Comparison of ENCODE assay signal across 1 cellular context in the genomic region with DNA sequence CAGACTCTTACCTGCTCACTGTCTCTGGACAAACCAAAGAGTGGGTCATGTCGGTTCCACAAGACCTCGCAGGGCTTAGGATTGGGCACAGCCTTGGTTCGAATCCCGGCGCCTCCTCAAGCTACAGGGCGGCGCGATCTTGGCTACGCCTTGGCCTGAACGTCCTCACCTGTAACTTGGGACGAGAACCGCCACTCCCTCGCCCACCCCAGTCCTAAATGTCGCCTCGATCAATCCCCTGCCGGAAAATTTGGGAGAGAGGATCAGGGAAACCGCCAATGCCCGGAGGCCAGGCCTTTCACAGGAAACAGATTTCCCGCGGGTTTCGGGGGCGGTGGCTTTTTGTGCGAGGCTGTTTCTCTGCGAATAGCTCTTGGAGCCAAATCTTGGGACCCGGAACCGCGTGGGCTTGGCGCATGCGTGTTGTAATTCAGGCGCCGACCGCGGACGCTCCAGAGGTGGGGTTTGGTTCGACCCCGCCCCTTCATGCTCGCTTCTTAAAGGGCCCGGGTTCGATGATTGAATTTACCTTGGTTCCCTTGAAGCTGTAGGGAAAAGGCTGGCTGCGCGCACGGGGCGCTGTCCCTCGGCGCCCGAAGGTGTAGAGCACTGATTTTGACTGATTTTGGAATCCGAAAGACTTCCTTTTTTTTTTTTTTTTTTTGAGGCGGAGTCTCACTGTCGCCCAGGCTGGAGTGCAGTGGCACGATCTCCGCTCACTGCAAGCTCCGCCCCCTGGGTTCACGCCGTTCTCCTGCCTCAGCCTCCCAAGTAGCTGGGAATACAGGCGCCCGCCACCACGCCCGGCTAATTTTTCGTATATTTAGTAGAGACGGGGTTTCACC.
TF ChIP-seq lines count a peak whose summit lies in the region.

A gene with protein sequence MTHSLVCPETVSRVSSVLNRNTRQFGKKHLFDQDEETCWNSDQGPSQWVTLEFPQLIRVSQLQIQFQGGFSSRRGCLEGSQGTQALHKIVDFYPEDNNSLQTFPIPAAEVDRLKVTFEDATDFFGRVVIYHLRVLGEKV (minus strand): TSS at position 403 of the 845 bp plus-strand sequence. CDS start 354 bp downstream, at position 49.

TF ChIP-seq in K562, 482 proteins besides CTCF, POLR2A, EP300 and RAD21 (continued from another document and continues in another):
- TF ChIP-seq, protein P1, sequence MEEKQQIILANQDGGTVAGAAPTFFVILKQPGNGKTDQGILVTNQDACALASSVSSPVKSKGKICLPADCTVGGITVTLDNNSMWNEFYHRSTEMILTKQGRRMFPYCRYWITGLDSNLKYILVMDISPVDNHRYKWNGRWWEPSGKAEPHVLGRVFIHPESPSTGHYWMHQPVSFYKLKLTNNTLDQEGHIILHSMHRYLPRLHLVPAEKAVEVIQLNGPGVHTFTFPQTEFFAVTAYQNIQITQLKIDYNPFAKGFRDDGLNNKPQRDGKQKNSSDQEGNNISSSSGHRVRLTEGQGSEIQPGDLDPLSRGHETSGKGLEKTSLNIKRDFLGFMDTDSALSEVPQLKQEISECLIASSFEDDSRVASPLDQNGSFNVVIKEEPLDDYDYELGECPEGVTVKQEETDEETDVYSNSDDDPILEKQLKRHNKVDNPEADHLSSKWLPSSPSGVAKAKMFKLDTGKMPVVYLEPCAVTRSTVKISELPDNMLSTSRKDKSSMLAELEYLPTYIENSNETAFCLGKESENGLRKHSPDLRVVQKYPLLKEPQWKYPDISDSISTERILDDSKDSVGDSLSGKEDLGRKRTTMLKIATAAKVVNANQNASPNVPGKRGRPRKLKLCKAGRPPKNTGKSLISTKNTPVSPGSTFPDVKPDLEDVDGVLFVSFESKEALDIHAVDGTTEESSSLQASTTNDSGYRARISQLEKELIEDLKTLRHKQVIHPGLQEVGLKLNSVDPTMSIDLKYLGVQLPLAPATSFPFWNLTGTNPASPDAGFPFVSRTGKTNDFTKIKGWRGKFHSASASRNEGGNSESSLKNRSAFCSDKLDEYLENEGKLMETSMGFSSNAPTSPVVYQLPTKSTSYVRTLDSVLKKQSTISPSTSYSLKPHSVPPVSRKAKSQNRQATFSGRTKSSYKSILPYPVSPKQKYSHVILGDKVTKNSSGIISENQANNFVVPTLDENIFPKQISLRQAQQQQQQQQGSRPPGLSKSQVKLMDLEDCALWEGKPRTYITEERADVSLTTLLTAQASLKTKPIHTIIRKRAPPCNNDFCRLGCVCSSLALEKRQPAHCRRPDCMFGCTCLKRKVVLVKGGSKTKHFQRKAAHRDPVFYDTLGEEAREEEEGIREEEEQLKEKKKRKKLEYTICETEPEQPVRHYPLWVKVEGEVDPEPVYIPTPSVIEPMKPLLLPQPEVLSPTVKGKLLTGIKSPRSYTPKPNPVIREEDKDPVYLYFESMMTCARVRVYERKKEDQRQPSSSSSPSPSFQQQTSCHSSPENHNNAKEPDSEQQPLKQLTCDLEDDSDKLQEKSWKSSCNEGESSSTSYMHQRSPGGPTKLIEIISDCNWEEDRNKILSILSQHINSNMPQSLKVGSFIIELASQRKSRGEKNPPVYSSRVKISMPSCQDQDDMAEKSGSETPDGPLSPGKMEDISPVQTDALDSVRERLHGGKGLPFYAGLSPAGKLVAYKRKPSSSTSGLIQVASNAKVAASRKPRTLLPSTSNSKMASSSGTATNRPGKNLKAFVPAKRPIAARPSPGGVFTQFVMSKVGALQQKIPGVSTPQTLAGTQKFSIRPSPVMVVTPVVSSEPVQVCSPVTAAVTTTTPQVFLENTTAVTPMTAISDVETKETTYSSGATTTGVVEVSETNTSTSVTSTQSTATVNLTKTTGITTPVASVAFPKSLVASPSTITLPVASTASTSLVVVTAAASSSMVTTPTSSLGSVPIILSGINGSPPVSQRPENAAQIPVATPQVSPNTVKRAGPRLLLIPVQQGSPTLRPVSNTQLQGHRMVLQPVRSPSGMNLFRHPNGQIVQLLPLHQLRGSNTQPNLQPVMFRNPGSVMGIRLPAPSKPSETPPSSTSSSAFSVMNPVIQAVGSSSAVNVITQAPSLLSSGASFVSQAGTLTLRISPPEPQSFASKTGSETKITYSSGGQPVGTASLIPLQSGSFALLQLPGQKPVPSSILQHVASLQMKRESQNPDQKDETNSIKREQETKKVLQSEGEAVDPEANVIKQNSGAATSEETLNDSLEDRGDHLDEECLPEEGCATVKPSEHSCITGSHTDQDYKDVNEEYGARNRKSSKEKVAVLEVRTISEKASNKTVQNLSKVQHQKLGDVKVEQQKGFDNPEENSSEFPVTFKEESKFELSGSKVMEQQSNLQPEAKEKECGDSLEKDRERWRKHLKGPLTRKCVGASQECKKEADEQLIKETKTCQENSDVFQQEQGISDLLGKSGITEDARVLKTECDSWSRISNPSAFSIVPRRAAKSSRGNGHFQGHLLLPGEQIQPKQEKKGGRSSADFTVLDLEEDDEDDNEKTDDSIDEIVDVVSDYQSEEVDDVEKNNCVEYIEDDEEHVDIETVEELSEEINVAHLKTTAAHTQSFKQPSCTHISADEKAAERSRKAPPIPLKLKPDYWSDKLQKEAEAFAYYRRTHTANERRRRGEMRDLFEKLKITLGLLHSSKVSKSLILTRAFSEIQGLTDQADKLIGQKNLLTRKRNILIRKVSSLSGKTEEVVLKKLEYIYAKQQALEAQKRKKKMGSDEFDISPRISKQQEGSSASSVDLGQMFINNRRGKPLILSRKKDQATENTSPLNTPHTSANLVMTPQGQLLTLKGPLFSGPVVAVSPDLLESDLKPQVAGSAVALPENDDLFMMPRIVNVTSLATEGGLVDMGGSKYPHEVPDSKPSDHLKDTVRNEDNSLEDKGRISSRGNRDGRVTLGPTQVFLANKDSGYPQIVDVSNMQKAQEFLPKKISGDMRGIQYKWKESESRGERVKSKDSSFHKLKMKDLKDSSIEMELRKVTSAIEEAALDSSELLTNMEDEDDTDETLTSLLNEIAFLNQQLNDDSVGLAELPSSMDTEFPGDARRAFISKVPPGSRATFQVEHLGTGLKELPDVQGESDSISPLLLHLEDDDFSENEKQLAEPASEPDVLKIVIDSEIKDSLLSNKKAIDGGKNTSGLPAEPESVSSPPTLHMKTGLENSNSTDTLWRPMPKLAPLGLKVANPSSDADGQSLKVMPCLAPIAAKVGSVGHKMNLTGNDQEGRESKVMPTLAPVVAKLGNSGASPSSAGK (IDR thresholded peaks at IDR 0.05) = peak; percentile 88
- TF ChIP-seq, protein P2, sequence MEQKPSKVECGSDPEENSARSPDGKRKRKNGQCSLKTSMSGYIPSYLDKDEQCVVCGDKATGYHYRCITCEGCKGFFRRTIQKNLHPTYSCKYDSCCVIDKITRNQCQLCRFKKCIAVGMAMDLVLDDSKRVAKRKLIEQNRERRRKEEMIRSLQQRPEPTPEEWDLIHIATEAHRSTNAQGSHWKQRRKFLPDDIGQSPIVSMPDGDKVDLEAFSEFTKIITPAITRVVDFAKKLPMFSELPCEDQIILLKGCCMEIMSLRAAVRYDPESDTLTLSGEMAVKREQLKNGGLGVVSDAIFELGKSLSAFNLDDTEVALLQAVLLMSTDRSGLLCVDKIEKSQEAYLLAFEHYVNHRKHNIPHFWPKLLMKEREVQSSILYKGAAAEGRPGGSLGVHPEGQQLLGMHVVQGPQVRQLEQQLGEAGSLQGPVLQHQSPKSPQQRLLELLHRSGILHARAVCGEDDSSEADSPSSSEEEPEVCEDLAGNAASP (IDR thresholded peaks at IDR 0.05) = no peak
- no peak for TF ChIP-seq ERF (CRISPR knock-in tag; IDR thresholded peaks at IDR 0.05)
- no peak for TF ChIP-seq ZNF75A (CRISPR knock-in tag; IDR thresholded peaks at IDR 0.05)
- TF ChIP-seq ZNF583 (CRISPR knock-in tag; IDR thresholded peaks at IDR 0.05) = no peak
- no peak for TF ChIP-seq ZNF12 (CRISPR knock-in tag; IDR thresholded peaks at IDR 0.05)
- peak; percentile 40 for TF ChIP-seq TBP (optimal IDR thresholded peaks at IDR 0.05; ENCODE audit: low read depth, low read length)
- 0 out of 2 replicates have a peak, but pooled peaks have one; percentile 37 for TF ChIP-seq XRCC5 (IDR thresholded peaks at IDR 0.05; ENCODE audit: low read depth, low read length)
- TF ChIP-seq POLR2AphosphoS2 (IDR thresholded peaks at IDR 0.05; ENCODE audit: low read length) = peak; percentile 91; the same call in 1 of the 2 replicates
- TF ChIP-seq GTF3C2 (IDR thresholded peaks at IDR 0.05; ENCODE audit: borderline replicate concordance, extremely low read depth, insufficient read length) = peak; percentile 71
- TF ChIP-seq MED1 (CRISPR knock-in tag; IDR thresholded peaks at IDR 0.05; ENCODE audit: borderline replicate concordance) = no peak
- TF ChIP-seq SMC3 (conservative IDR thresholded peaks at IDR 0.05; ENCODE audit: insufficient read depth, low read depth, low read length) = no peak
- peak; percentile 74 for TF ChIP-seq SP1 (CRISPR knock-in tag; IDR thresholded peaks at IDR 0.05)
- no peak for TF ChIP-seq KAT8 (IDR thresholded peaks at IDR 0.05; ENCODE audit: low read depth)
- TF ChIP-seq TOE1 (IDR thresholded peaks at IDR 0.05; ENCODE audit: borderline replicate concordance) = peak; percentile 40
- no peak for TF ChIP-seq TOE1 (CRISPR knock-in tag; IDR thresholded peaks at IDR 0.05; ENCODE audit: borderline replicate concordance, low read depth)
- 0 out of 2 replicates have a peak, but pooled peaks have one; percentile 10 for TF ChIP-seq JUN (IDR thresholded peaks at IDR 0.05; ENCODE audit: borderline replicate concordance, low read depth, low read length)
- TF ChIP-seq JUN (CRISPR knock-in tag; IDR thresholded peaks at IDR 0.05; ENCODE audit: borderline replicate concordance) = no peak
- TF ChIP-seq MAX (CRISPR knock-in tag; IDR thresholded peaks at IDR 0.05) = peak; percentile 83
- no peak for TF ChIP-seq PTBP1 (IDR thresholded peaks at IDR 0.05; ENCODE audit: low read depth, low read length)
- TF ChIP-seq RHOXF2B (CRISPR knock-in tag; conservative IDR thresholded peaks at IDR 0.05) = no peak
- TF ChIP-seq HNRNPUL1 (IDR thresholded peaks at IDR 0.05; ENCODE audit: low read length) = no peak
- peak; percentile 72; the same call in 1 of the 2 replicates for TF ChIP-seq KLF13 (tag; IDR thresholded peaks at IDR 0.05; ENCODE audit: borderline replicate concordance, low read depth)
- no peak; a peak in 1 of 4 replicates for TF ChIP-seq FOXK2 (conservative IDR thresholded peaks at IDR 0.05 in 1 of 2, IDR thresholded peaks at IDR 0.05 in 1 of 2; ENCODE audit: low read depth in 2 of 2)
- TF ChIP-seq OTX1 (CRISPR knock-in tag; IDR thresholded peaks at IDR 0.05) = no peak
- TF ChIP-seq ZNF586 (CRISPR knock-in tag; conservative IDR thresholded peaks at IDR 0.05) = no peak
- TF ChIP-seq SMAD3 (CRISPR knock-in tag; conservative IDR thresholded peaks at IDR 0.05) = no peak
- peak; percentile 41; the same call in 1 of the 2 replicates for TF ChIP-seq POLR2AphosphoS5 (IDR thresholded peaks at IDR 0.05; ENCODE audit: control insufficient read depth, insufficient read depth, low read depth, low read length)
- TF ChIP-seq RBM17 (IDR thresholded peaks at IDR 0.05; ENCODE audit: borderline replicate concordance, low read depth, low read length) = no peak
- TF ChIP-seq RBM25 (IDR thresholded peaks at IDR 0.05; ENCODE audit: low read depth, low read length, severe bottlenecking) = no peak
- peak; percentile 84 for TF ChIP-seq EP400 (IDR thresholded peaks at IDR 0.05)
- no peak for TF ChIP-seq HMGXB4 (CRISPR knock-in tag; IDR thresholded peaks at IDR 0.05)
- TF ChIP-seq ZNF121 (CRISPR knock-in tag; conservative IDR thresholded peaks at IDR 0.05) = no peak
- no peak for TF ChIP-seq ZNF785 (CRISPR knock-in tag; IDR thresholded peaks at IDR 0.05)
- TF ChIP-seq KLF10 (CRISPR knock-in tag; IDR thresholded peaks at IDR 0.05) = no peak
- TF ChIP-seq, protein P3, sequence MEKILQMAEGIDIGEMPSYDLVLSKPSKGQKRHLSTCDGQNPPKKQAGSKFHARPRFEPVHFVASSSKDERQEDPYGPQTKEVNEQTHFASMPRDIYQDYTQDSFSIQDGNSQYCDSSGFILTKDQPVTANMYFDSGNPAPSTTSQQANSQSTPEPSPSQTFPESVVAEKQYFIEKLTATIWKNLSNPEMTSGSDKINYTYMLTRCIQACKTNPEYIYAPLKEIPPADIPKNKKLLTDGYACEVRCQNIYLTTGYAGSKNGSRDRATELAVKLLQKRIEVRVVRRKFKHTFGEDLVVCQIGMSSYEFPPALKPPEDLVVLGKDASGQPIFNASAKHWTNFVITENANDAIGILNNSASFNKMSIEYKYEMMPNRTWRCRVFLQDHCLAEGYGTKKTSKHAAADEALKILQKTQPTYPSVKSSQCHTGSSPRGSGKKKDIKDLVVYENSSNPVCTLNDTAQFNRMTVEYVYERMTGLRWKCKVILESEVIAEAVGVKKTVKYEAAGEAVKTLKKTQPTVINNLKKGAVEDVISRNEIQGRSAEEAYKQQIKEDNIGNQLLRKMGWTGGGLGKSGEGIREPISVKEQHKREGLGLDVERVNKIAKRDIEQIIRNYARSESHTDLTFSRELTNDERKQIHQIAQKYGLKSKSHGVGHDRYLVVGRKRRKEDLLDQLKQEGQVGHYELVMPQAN (IDR thresholded peaks at IDR 0.05; ENCODE audit: borderline replicate concordance) = peak; percentile 86; the same call in 1 of the 2 replicates
